In genomic region chr4:67344594-67345380, GRCh38 we compare ENCODE assay signal across 32 cellular contexts.
"Had no signal": no experiment of that assay in that cellular context is flagged by ENCODE, and none has a peak within 500 bp of the region (broad histone marks: within the 10 kb centered on the region; RNA-seq: fewer than 3 reads in every experiment).

No MANE protein-coding gene starts in this region.

- H3K27me3 ChIP-seq: body of pancreas, esophagus squamous epithelium, gastroesophageal sphincter, heart right ventricle had no signal

- ATAC-seq: activated CD4-positive, CD25-positive, alpha-beta regulatory T cell treated with anti-CD3 and anti-CD28 coated beads, Interleukin-2, amount 50 U/mL, for 24 hours; activated CD8-positive, alpha-beta T cell treated with anti-CD3 and anti-CD28 coated beads for 36 hours; activated T-cell treated with anti-CD3 and anti-CD28 coated beads, Interleukin-2, amount 50 U/mL, for 4 hours; activated T-helper 17 cell treated with anti-CD3 and anti-CD28 coated beads, Interleukin-2, amount 50 U/mL, for 72 hours; body of pancreas; effector memory CD8-positive, alpha-beta T cell; gastroesophageal sphincter; heart right ventricle; T-helper 17 cell had no signal

- H3K4me3 ChIP-seq: body of pancreas, esophagus squamous epithelium, gastroesophageal sphincter, heart right ventricle had no signal

- H3K4me1 ChIP-seq: body of pancreas, esophagus squamous epithelium, gastroesophageal sphincter, heart right ventricle had no signal

- H3K27ac ChIP-seq: body of pancreas, epithelial cell of prostate, esophagus squamous epithelium, gastroesophageal sphincter, heart right ventricle, WERI-Rb-1 had no signal

- DNase-seq: activated B cell treated with CpG ODN at 0.5 μM for 24 hours; activated CD4-positive, alpha-beta T cell treated with anti-CD3 and anti-CD28 coated beads for 48 hours; activated CD4-positive, alpha-beta T cell treated with anti-CD3 and anti-CD28 coated beads, Interleukin-2, amount 50 U/mL, for 1 hour; activated CD4-positive, alpha-beta T cell treated with anti-CD3 and anti-CD28 coated beads, Interleukin-2, amount 50 U/mL, for 48 hours; activated CD8-positive, alpha-beta memory T cell treated with anti-CD3 and anti-CD28 coated beads for 24 hours; activated CD8-positive, alpha-beta T cell treated with anti-CD3 and anti-CD28 coated beads for 36 hours; activated effector memory CD4-positive, alpha-beta T cell treated with Interleukin-2 at 50 U/mL for 16 hours; activated gamma-delta T cell treated with Interleukin-2 at 50 U/mL for 16 hours; activated naive CD4-positive, alpha-beta T cell treated with anti-CD3 and anti-CD28 coated beads, Interleukin-2, amount 50 U/mL, for 16 hours; activated naive CD4-positive, alpha-beta T cell treated with Interleukin-2 at 50 U/mL for 16 hours; activated T-cell treated with anti-CD3 and anti-CD28 coated beads, Interleukin-2, amount 50 U/mL, for 4 hours; amniotic stem cell; anterior cingulate cortex; body of pancreas; caudate nucleus; cortex of kidney; dermis blood vessel endothelial cell; effector CD4-positive, alpha-beta T cell; effector memory CD8-positive, alpha-beta T cell; esophagus squamous epithelium; foreskin melanocyte; heart right ventricle; T-helper 1 cell; T-helper 17 cell; T1000; WERI-Rb-1 had no signal

- H3K9me3 ChIP-seq: body of pancreas, esophagus squamous epithelium, gastroesophageal sphincter, heart right ventricle had no signal

- H3K36me3 ChIP-seq: esophagus squamous epithelium, gastroesophageal sphincter, heart right ventricle, WERI-Rb-1 had no signal

- FAIRE-seq: colon, endothelial cell of umbilical vein had no signal
